9 cellular contexts compared by ENCODE assay signal in the genomic region with DNA sequence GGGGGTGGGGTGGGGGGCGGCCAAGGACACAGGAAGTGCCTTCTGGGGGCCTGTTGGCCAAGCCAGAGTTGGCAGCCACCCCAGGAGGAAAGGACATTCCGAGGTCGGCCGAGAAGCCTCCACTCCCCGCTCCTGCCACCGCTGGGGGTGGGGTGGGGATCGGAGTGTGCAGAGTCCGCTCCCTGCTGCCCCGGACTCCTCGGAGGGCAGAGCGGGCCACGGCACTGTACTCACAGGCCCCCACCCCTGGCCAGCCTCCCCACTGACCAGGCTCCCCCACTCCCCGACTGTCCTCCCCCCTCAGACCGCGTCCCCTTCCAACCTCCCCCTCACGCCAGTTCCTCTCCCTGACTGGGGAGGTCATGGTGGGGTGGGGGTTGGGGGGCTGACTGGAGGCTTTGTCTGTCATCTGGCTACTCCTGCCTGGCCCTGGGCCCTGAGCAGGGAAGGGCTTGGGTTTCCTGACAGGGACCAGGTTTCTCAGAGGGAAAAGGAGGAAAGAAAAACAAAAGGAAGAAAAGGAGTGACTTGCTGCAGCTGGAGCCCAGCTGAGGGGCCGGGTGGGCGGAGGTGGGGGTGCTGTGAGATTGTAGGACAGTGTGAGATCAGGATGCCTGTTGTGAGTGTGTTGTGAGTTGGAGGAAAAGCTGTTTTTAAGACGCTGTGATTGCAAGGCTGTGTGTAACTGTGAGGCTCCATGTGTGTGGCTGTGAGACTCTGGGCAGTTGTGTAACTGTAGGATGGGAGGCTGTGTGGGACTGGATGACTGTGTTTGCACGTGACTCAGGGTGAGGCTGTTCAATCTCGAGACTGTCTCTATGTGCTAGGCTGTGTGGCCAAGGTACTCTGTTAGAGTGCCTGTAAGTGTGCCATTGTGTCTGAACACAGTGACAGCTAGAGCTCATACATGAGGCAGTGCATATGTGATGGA. TPM values are rescaled to one million over a fixed set of nuclear protein-coding genes. Genes with fewer than 3 reads are reported as not detected.
A peak's percentile ranks its signal among the peaks of the same experiment; 100 is the strongest.
DNase-seq lines count a peak whose midpoint lies in the region; ATAC-seq and TF ChIP-seq lines count a peak whose summit lies in the region.
"Had no signal": no experiment of that assay in that cellular context is flagged by ENCODE, and none has a peak within 500 bp of the region (broad histone marks: within the 10 kb centered on the region; RNA-seq: fewer than 3 reads in every experiment).

No MANE protein-coding gene starts in this region.

- TF ChIP-seq CTCF in AG09309 (IDR thresholded peaks at IDR 0.05; ENCODE audit: control insufficient read depth, insufficient read depth, low read depth, low read length, missing control alignments) = no peak

- DNase-seq in AG09309 (ENCODE audit: low read depth) (peak; percentile 13), MV-4-11 (lab: John Stamatoyannopoulos, UW) (peak; percentile 15), myocyte (ENCODE audit: low read depth) (peak; percentile 70)
- no peak for DNase-seq in stimulated activated CD4-positive, alpha-beta T cell treated with anti-CD3 and anti-CD28 coated beads, Interleukin-15, amount 100 ng/mL, for 24 hours
- DNase-seq in activated CD4-positive, CD25-positive, alpha-beta regulatory T cell treated with anti-CD3 and anti-CD28 coated beads, Interleukin-2, amount 50 U/mL, for 72 hours = no peak
- DNase-seq: NCI-H2107 had no signal

- ATAC-seq in esophagus mucosa (peak; percentile 62), GM18868 (IDR thresholded peaks at IDR 0.05; ENCODE audit: unreplicated experiment) (no peak), HG02623 (IDR thresholded peaks at IDR 0.05; ENCODE audit: unreplicated experiment) (no peak)

- no peak overlapping the region for H3K4me3 ChIP-seq in AG09309 (ENCODE audit: control insufficient read depth, low read depth, low read length)

RNA-seq across cellular contexts. Expression of gene CNTFR, which starts 29.6 kb away (rescaled TPM):
- not detected for total RNA-seq in esophagus mucosa
- total RNA-seq in myocyte = 0.05 TPM in 1 of 2 replicates, not detected in the other
- not detected for polyA plus RNA-seq in myocyte (2012)

RNA-seq across cellular contexts. Expression of gene ENHO, which starts 37.1 kb away (rescaled TPM):
- total RNA-seq in esophagus mucosa (0.24 TPM), myocyte (0.21 and 0.35 TPM in 2 replicates)
- 1.1 TPM for polyA plus RNA-seq in myocyte (2012)

RNA-seq across cellular contexts. Expression of gene RPP25L, which starts 52.0 kb away (rescaled TPM):
- total RNA-seq in esophagus mucosa = 26.3 TPM
- 26.1 and 39.4 TPM in 2 replicates for total RNA-seq in myocyte
- 27.2 TPM for polyA plus RNA-seq in myocyte (2012)

Comparison
In these comparisons a context has a peak if more than half of its experiments do, and no peak if none do; other contexts are left out.
1. DNase-seq: peak in AG09309 (single experiment), MV-4-11 (single experiment) and myocyte (single experiment); none in stimulated activated CD4-positive, alpha-beta T cell treated with anti-CD3 and anti-CD28 coated beads, Interleukin-15, amount 100 ng/mL, for 24 hours (single experiment) and activated CD4-positive, CD25-positive, alpha-beta regulatory T cell treated with anti-CD3 and anti-CD28 coated beads, Interleukin-2, amount 50 U/mL, for 72 hours (single experiment).